24 cellular contexts compared by ENCODE assay signal in genomic region chrX:47878198-47878597, GRCh38.
"Had no signal": no experiment of that assay in that cellular context is flagged by ENCODE, and none has a peak within 500 bp of the region (broad histone marks: within the 10 kb centered on the region; RNA-seq: fewer than 3 reads in every experiment).

No MANE protein-coding gene starts in this region.

- H3K79me2 ChIP-seq: hepatocyte had no signal

- H3K4me1 ChIP-seq: esophagus muscularis mucosa, foreskin keratinocyte, gastroesophageal sphincter, heart left ventricle, prostate gland, right atrium auricular region, spleen, suprapubic skin, upper lobe of right lung, uterus had no signal

- H3K27ac ChIP-seq: coronary artery, esophagus muscularis mucosa, foreskin keratinocyte, gastroesophageal sphincter, heart left ventricle, hepatocyte, prostate gland, right atrium auricular region, spleen, suprapubic skin, transverse colon, upper lobe of right lung, uterus had no signal

- H3K36me3 ChIP-seq: prostate gland, right atrium auricular region, suprapubic skin, transverse colon, upper lobe of right lung, uterus had no signal

- ATAC-seq: foreskin keratinocyte; gastroesophageal sphincter; heart left ventricle; left lobe of liver; naive thymus-derived CD4-positive, alpha-beta T cell; sciatic nerve; stimulated activated naive B cell treated with anti-CD40 and anti-IgM and Interleukin-4, amounts not matched to agents 10 μg/mL and 1 μg/mL and 100 μg/mL, for 72 hours; upper lobe of right lung had no signal

- H3K27me3 ChIP-seq: esophagus muscularis mucosa, foreskin keratinocyte, gastroesophageal sphincter, heart left ventricle, hepatocyte, right atrium auricular region, spleen, suprapubic skin, transverse colon, upper lobe of right lung, uterus had no signal

- H3K9me3 ChIP-seq: prostate gland, suprapubic skin, transverse colon, upper lobe of right lung had no signal

- H3K4me3 ChIP-seq: coronary artery, esophagus muscularis mucosa, gastroesophageal sphincter, heart left ventricle, hepatocyte, lung, prostate gland, right atrium auricular region, spleen, suprapubic skin, transverse colon, upper lobe of right lung, uterus had no signal

- H3K4me2 ChIP-seq: hepatocyte had no signal

- DNase-seq: dermis blood vessel endothelial cell; effector memory CD4-positive, alpha-beta T cell; foreskin keratinocyte; heart left ventricle; kidney; naive thymus-derived CD4-positive, alpha-beta T cell; nephron progenitor cell; nucleus accumbens; spleen; stimulated activated CD4-positive, alpha-beta T cell treated with anti-CD3 and anti-CD28 coated beads, Interleukin-2, amount 100 ng/mL, for 48 hours; stimulated activated naive B cell treated with anti-CD40 and anti-IgM and Interleukin-4, amounts not matched to agents 10 μg/mL and 1 μg/mL and 100 μg/mL, for 72 hours; transverse colon; upper lobe of right lung; uterus had no signal

- H2AFZ ChIP-seq: hepatocyte had no signal
